9 cellular contexts compared by ENCODE assay signal in the genomic region with DNA sequence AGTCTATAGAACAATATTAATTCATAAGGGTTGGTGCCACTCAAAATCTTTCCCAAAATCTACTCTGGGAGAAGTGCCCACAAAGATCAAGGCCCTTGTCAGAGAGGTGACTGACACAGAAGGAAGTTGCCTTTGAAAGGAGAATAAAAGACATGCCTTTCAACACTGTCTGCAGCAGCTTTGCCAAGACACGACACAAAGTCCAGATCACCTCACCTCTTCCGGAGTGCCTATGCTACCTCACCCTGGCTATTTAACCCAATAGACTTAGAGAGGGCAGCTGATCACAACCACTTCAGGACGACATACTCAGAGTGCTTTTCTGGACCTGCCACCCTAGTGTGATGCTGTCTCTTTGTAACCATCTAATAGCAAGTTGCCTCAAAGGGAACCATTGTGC.
"Had no signal": no experiment of that assay in that cellular context is flagged by ENCODE, and none has a peak within 500 bp of the region (broad histone marks: within the 10 kb centered on the region; RNA-seq: fewer than 3 reads in every experiment).

No MANE protein-coding gene starts in this region.

- H3K27ac Mint-ChIP-seq: HFFc6 had no signal

- DNase-seq: GM23248, GOT3, H7, HFFc6 had no signal

- H3K9me3 Mint-ChIP-seq: HFFc6, IgD-negative memory B cell had no signal

- H3K4me3 Mint-ChIP-seq: HFFc6, IgD-negative memory B cell had no signal

- ATAC-seq: HCT116, HepG2 had no signal

- H3K27ac ChIP-seq: GM23248, HL-60 had no signal

- H3K36me3 ChIP-seq: HAP-1 had no signal

- H3K4me1 ChIP-seq: HAP-1 had no signal

- FAIRE-seq: HepG2 had no signal

- H3K9me3 ChIP-seq: HAP-1 had no signal

- H3K4me3 ChIP-seq: GM23248, HAP-1 had no signal

- H3K36me3 Mint-ChIP-seq: IgD-negative memory B cell had no signal
